ENCODE assay signal across 19 cellular contexts in the genomic region with DNA sequence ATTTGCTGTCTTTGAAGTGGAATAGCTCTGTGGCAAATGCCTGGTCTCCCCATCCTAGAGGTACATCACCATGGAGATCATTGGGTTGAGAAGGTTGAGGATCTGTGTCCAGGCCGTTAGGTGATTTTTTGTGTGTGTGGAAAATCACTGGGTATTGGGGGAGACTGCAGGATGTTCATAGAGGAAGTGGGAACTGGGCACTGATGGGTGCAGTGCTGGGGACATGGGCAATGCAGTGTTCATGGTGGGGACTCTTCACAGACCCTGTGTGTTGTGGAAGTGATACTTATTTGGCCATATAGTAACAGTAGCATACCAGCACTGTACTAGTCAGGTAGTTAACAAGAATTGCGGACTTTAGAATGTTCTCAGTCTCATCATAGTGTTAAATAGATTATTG. TPM values are rescaled to one million over a fixed set of nuclear protein-coding genes. Genes with fewer than 3 reads are reported as not detected.
A peak's percentile ranks its signal among the peaks of the same experiment; 100 is the strongest.
DNase-seq lines count a peak whose midpoint lies in the region; ATAC-seq, FAIRE-seq and TF ChIP-seq lines count a peak whose summit lies in the region.
"Had no signal": no experiment of that assay in that cellular context is flagged by ENCODE, and none has a peak within 500 bp of the region (broad histone marks: within the 10 kb centered on the region; RNA-seq: fewer than 3 reads in every experiment).

No MANE protein-coding gene starts in this region.

- no peak overlapping the region for H3K27ac ChIP-seq in GM12878 (ENCODE audit: control insufficient read depth, insufficient read depth)

- DNase-seq in activated naive CD4-positive, alpha-beta T cell treated with anti-CD3 and anti-CD28 coated beads, Interleukin-2, amount 50 U/mL, for 72 hours (ENCODE audit: low spot score in 2 of 2): no peak
- DNase-seq in activated naive CD4-positive, alpha-beta T cell treated with anti-CD3 and anti-CD28 coated beads, Interleukin-2, amount 10 ng/mL, durations not matched to agents 7 days and 5 days: no peak
- DNase-seq in GM12878 (ENCODE audit: low read depth, low spot score) (no peak), naive B cell (no peak), NCI-H2029 treated with DMSO at 0.1 percent for 48 hours (lab: John Stamatoyannopoulos, UW) (no peak)
- DNase-seq in stimulated activated naive CD4-positive, alpha-beta T cell treated with Interleukin-2 at 50 U/mL for 16 hours (lab: John Stamatoyannopoulos, UW): no peak
- DNase-seq: C1 segment of cervical spinal cord; Calu3; CD4-positive, alpha-beta T cell; DMS79; GOT3; H9 had no signal

- POLR2A ChIA-PET in GM12878 (lab: Charles Lee): no interaction called here

- no peaks in the 10 kb centered on the region for H3K27me3 Mint-ChIP-seq in activated naive CD4-positive, alpha-beta T cell treated with anti-CD3 and anti-CD28 coated beads, Interleukin-2, amount 10 ng/mL, durations not matched to agents 7 days and 5 days
- H3K27me3 Mint-ChIP-seq in naive B cell: no peaks in the 10 kb centered on the region
- H3K27me3 Mint-ChIP-seq: B cell; CD4-positive, alpha-beta T cell had no signal

- 90% methylated on average over 2 of the region's 2 CpGs for WGBS in GM12878 (ENCODE audit: insufficient coverage, insufficient replicate concordance, low lambda C conversion rate, missing lambda C conversion rate)

- H3K4me1 ChIP-seq in GM12878 (ENCODE audit: control insufficient read depth, insufficient read depth, low read length): no peaks in the 10 kb centered on the region

- RAD21 ChIA-PET in GM12878 (lab: Charles Lee; ENCODE audit: unreplicated experiment): no interaction called here

- H3K4me3 Mint-ChIP-seq in activated naive CD4-positive, alpha-beta T cell treated with anti-CD3 and anti-CD28 coated beads, Interleukin-2, amount 10 ng/mL, durations not matched to agents 7 days and 5 days: no peak overlapping the region
- peak overlapping the region in 1 of 8 donors; percentile 9 for H3K4me3 Mint-ChIP-seq in naive B cell
- H3K4me3 Mint-ChIP-seq: B cell; CD4-positive, alpha-beta T cell; H9 had no signal

- no peak for TF ChIP-seq RAD21 in GM12878 (IDR thresholded peaks at IDR 0.05; ENCODE audit: insufficient read depth, low read depth, low read length)

- peaks cover 0 to 5% of the 10 kb centered on the region in 2 donors for H3K9me3 Mint-ChIP-seq in activated naive CD4-positive, alpha-beta T cell treated with anti-CD3 and anti-CD28 coated beads, Interleukin-2, amount 50 U/mL, for 72 hours
- no peaks in the 10 kb centered on the region for H3K9me3 Mint-ChIP-seq in activated naive CD4-positive, alpha-beta T cell treated with anti-CD3 and anti-CD28 coated beads, Interleukin-2, amount 10 ng/mL, durations not matched to agents 7 days and 5 days
- peaks cover 0 to 7% (median 0%) of the 10 kb centered on the region in 7 donors for H3K9me3 Mint-ChIP-seq in naive B cell

- H2AFZ ChIP-seq in GM12878 (ENCODE audit: control insufficient read depth, low read depth, low read length): no peak overlapping the region

- H3K27ac Mint-ChIP-seq in activated naive CD4-positive, alpha-beta T cell treated with anti-CD3 and anti-CD28 coated beads, Interleukin-2, amount 50 U/mL, for 72 hours: peak overlapping the region; percentile 37 to 81
- H3K27ac Mint-ChIP-seq in activated naive CD4-positive, alpha-beta T cell treated with anti-CD3 and anti-CD28 coated beads, Interleukin-2, amount 10 ng/mL, durations not matched to agents 7 days and 5 days: no peak overlapping the region
- H3K27ac Mint-ChIP-seq in naive B cell: peak overlapping the region in 2 of 6 donors; percentile 3 to 60
- H3K27ac Mint-ChIP-seq: B cell; CD4-positive, alpha-beta T cell had no signal

- no peaks in the 10 kb centered on the region; the same call in none of the 2 replicates for H3K79me2 ChIP-seq in GM12878 (ENCODE audit: control insufficient read depth, insufficient read depth, low read length)

- no peak overlapping the region for H3K4me2 ChIP-seq in GM12878 (ENCODE audit: control insufficient read depth, insufficient read depth)

- SMC1A ChIA-PET in GM12878 (lab: Charles Lee; ENCODE audit: uncharacterized antibody, unreplicated experiment): no interaction called here

- H3K4me1 Mint-ChIP-seq in activated naive CD4-positive, alpha-beta T cell treated with anti-CD3 and anti-CD28 coated beads, Interleukin-2, amount 10 ng/mL, durations not matched to agents 7 days and 5 days: peaks cover 7% of the 10 kb centered on the region
- peaks cover 23 to 27% (median 26%) of the 10 kb centered on the region in 3 donors for H3K4me1 Mint-ChIP-seq in naive B cell

- TF ChIP-seq CTCF in GM12878 (IDR thresholded peaks at IDR 0.05 in 2 of 3, conservative IDR thresholded peaks at IDR 0.05 in 1 of 3; ENCODE audit: control insufficient read depth in 2 of 3, extremely low read depth in 1 of 3, insufficient read depth in 1 of 3, low read depth in 3 of 3, low read length in 3 of 3): no peak

- no peaks in the 10 kb centered on the region for H3K27me3 ChIP-seq in GM12878 (replicated peaks in 1 of 2; ENCODE audit: control insufficient read depth in 2 of 2, insufficient read depth in 2 of 2, low read length in 1 of 2)

- H3K4me3 ChIP-seq in GM12878: no peak overlapping the region

- no peak for TF ChIP-seq POLR2A in GM12878 (IDR thresholded peaks at IDR 0.05; ENCODE audit: low read depth, low read length)

- no peak for TF ChIP-seq EP300 in GM12878 (IDR thresholded peaks at IDR 0.05; ENCODE audit: borderline replicate concordance in 1 of 2, control insufficient read depth in 1 of 2, low read depth in 2 of 2, low read length in 2 of 2)

- H3K36me3 Mint-ChIP-seq in activated naive CD4-positive, alpha-beta T cell treated with anti-CD3 and anti-CD28 coated beads, Interleukin-2, amount 50 U/mL, for 72 hours: peaks cover 0 to 30% of the 10 kb centered on the region in 2 donors
- H3K36me3 Mint-ChIP-seq in activated naive CD4-positive, alpha-beta T cell treated with anti-CD3 and anti-CD28 coated beads, Interleukin-2, amount 10 ng/mL, durations not matched to agents 7 days and 5 days: peaks cover 22% of the 10 kb centered on the region
- peaks cover 3 to 21% of the 10 kb centered on the region in 2 donors for H3K36me3 Mint-ChIP-seq in naive B cell

- intact Hi-C loops in GM12878 (cut with micrococcal nuclease; ENCODE audit: unreplicated experiment): no loop called here

- in situ Hi-C loops in GM12878 (cut with MboI): no loop called here

- peaks cover 0 to 2% of the 10 kb centered on the region in 2 experiments; a peak in 1 of 4 replicates for H3K36me3 ChIP-seq in GM12878 (ENCODE audit: control insufficient read depth in 2 of 2, insufficient read depth in 2 of 2, low read length in 1 of 2)

- peak; percentile 18 for FAIRE-seq in GM12878 (lab: Jason Lieb, UNC)
- FAIRE-seq: A204.1, GM12892, GM19239, HepG2, HTR-8/SVneo had no signal

- CTCF ChIA-PET in activated naive CD4-positive, alpha-beta T cell treated with anti-CD3 and anti-CD28 coated beads, Interleukin-2, amount 10 ng/mL, durations not matched to agents 7 days and 5 days (lab: Charles Lee): no interaction called here
- CTCF ChIA-PET in GM12878 (lab: Yijun Ruan, JAX): interaction anchor here (0.6 kb wide), 2 partner anchors 22 to 43 kb away, joined by 3 read pairs; no protein-coding TSS in a partner anchor

- H4K20me1 ChIP-seq in GM12878 (ENCODE audit: control insufficient read depth, insufficient read depth): peaks cover 4% of the 10 kb centered on the region; the same call in 1 of the 2 replicates

- no peak overlapping the region for H3K9ac ChIP-seq in GM12878 (ENCODE audit: control insufficient read depth, insufficient read depth, low read length)

- H3K9me3 ChIP-seq in GM12878 (replicated peaks; ENCODE audit: control insufficient read depth, insufficient read depth, low read length): no peaks in the 10 kb centered on the region; the same call in 2 of the 3 replicates

- BruUV-seq in GM12878 (replicated peaks; lab: Mats Ljungman, UMichigan): no TSS peak

- no peak for ATAC-seq in activated naive CD4-positive, alpha-beta T cell treated with anti-CD3 and anti-CD28 coated beads, Interleukin-2, amount 50 U/mL, for 72 hours
- ATAC-seq in GM12878 (peak; percentile 61), naive B cell (ENCODE audit: low read depth in 2 of 2) (peak; percentile 41 to 42), HG02840 (IDR thresholded peaks at IDR 0.05; ENCODE audit: low FRiP score, unreplicated experiment) (no peak)
- ATAC-seq: HepG2 had no signal

TF ChIP-seq in GM12878, 131 proteins besides CTCF, POLR2A, EP300 and RAD21 (continues in another document):
- TF ChIP-seq MEF2B (IDR thresholded peaks at IDR 0.05; ENCODE audit: partially characterized antibody, poor library complexity, severe bottlenecking): no peak
- TF ChIP-seq BRCA1 (IDR thresholded peaks at IDR 0.05; ENCODE audit: low read depth, low read length): no peak
- TF ChIP-seq JUNB (IDR thresholded peaks at IDR 0.05): no peak
- no peak for TF ChIP-seq CBX5 (IDR thresholded peaks at IDR 0.05; ENCODE audit: low read depth)
- TF ChIP-seq FOS (IDR thresholded peaks at IDR 0.05; ENCODE audit: borderline replicate concordance, extremely low read depth, insufficient read length): no peak

RNA-seq across cellular contexts. Expression of a gene that starts 34.9 kb away (rescaled TPM):
- 10 to 100 TPM; 25.9 to 34.6 TPM for total RNA-seq in activated naive CD4-positive, alpha-beta T cell treated with anti-CD3 and anti-CD28 coated beads, Interleukin-2, amount 50 U/mL, for 72 hours
- total RNA-seq in GM12878 (2013; cell fraction: nucleolus; rRNA removed): 228 and 238 TPM in 2 replicates
- total RNA-seq in GM12878 (2014; rRNA removed) (16.2 and 17.0 TPM in 2 replicates), GM12878 (2014; rRNA removed; fragmentation: Illumina TruSeq; extraction: Trizol) (14.9 and 17.7 TPM in 2 replicates), GM12878 (2021) (15.5 and 17.7 TPM in 2 replicates)
- 6.6 TPM for polyA plus RNA-seq in GM12878 (2011; ENCODE audit: low read depth)
- polyA plus RNA-seq in GM12878 (2011; rRNA removed) (18.8 and 20.7 TPM in 2 replicates), GM12878 (2014; fragmentation: Illumina TruSeq; extraction: Trizol) (10.6 and 11.1 TPM in 2 replicates), GM12878 (2014; fragmentation: Nextera tagmentation; extraction: Ambion mirVana) (1 to 10 TPM in 1 of 2 experiments, under 1 TPM in 1; 0.74 to 1.1 TPM), GM12878 (2014; rRNA removed) (13.0 and 15.1 TPM in 2 replicates), GM12878 (2016; fragmentation: Nextera tagmentation; extraction: Ambion mirVana) (10 to 100 TPM; 11.7 to 12.7 TPM), naive B cell (ENCODE audit: low read depth in 6 of 6) (10 to 100 TPM; 14.7 to 27.6 (median 16.3) TPM)
- 16.4 and 20.4 TPM in 2 replicates for polyA plus RNA-seq in GM12878 (2011; cell fraction: cytosol; rRNA removed)
- polyA plus RNA-seq in GM12878 (2011; cell fraction: nucleus; rRNA removed): 44.6 and 54.6 TPM in 2 replicates
- polyA plus RNA-seq in GM12878 (2012): 8.1 and 11.9 TPM in 2 replicates
- 67.8 and 90.8 TPM in 2 replicates for polyA minus RNA-seq in GM12878 (2011; rRNA and poly(A)+ RNA removed)
- polyA minus RNA-seq in GM12878 (2011; cell fraction: cytosol; rRNA and poly(A)+ RNA removed): 9.2 and 13.3 TPM in 2 replicates
- polyA minus RNA-seq in GM12878 (2011; cell fraction: nucleus; rRNA and poly(A)+ RNA removed): 104 and 178 TPM in 2 replicates

Comparison
In these comparisons a context has a peak if more than half of its experiments do, and no peak if none do; other contexts are left out.
1. ATAC-seq: peak in GM12878 (single experiment) and naive B cell (2 of 2); none in activated naive CD4-positive, alpha-beta T cell treated with anti-CD3 and anti-CD28 coated beads, Interleukin-2, amount 50 U/mL, for 72 hours (0 of 2) and HG02840 (single experiment).